1 cellular context compared by ENCODE assay signal in the genomic region with DNA sequence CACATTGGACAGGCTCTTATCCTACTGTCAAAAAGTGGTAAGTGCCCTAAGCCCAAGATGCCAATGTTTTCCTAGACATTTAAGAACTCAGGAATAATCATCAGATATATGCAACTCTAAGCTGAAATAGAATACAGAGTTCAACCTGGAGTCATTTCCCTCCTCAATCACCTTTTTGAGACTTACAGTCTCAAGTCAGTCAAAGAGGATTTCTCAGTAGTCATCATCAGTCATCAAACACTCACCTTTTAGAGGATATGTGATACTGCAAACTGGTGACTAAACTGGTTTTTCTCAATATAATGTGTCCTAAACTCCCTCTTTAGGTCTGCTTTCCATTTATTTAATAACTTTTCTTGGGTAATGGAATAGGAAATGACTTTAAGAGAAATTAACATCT.
TF ChIP-seq lines count a peak whose summit lies in the region.

No MANE protein-coding gene starts in this region.

TF ChIP-seq in IMR-90, 13 proteins besides CTCF, POLR2A, EP300 and RAD21:
- TF ChIP-seq CHD1 (IDR thresholded peaks at IDR 0.05; ENCODE audit: low read depth, low read length) (no peak), SMC3 (IDR thresholded peaks at IDR 0.05; ENCODE audit: low read depth, low read length) (no peak), MXI1 (IDR thresholded peaks at IDR 0.05; ENCODE audit: borderline replicate concordance, low read depth, low read length) (no peak), CEBPB (IDR thresholded peaks at IDR 0.05; ENCODE audit: low read depth, low read length) (no peak), BHLHE40 (IDR thresholded peaks at IDR 0.05; ENCODE audit: low read depth, low read length) (no peak), NFE2L2 (IDR thresholded peaks at IDR 0.05; ENCODE audit: low read depth, low read length) (no peak), MAZ (IDR thresholded peaks at IDR 0.05; ENCODE audit: borderline replicate concordance, low read depth, low read length) (no peak)
- TF ChIP-seq, protein P1, sequence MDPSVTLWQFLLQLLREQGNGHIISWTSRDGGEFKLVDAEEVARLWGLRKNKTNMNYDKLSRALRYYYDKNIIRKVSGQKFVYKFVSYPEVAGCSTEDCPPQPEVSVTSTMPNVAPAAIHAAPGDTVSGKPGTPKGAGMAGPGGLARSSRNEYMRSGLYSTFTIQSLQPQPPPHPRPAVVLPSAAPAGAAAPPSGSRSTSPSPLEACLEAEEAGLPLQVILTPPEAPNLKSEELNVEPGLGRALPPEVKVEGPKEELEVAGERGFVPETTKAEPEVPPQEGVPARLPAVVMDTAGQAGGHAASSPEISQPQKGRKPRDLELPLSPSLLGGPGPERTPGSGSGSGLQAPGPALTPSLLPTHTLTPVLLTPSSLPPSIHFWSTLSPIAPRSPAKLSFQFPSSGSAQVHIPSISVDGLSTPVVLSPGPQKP (IDR thresholded peaks at IDR 0.05; ENCODE audit: borderline replicate concordance, low read depth, low read length), result no peak
